In genomic region chr4:5839751-5840674, GRCh38 we compare ENCODE assay signal across 16 cellular contexts. TPM values are rescaled to one million over a fixed set of nuclear protein-coding genes. Genes with fewer than 3 reads are reported as not detected.
DNase-seq lines count a peak whose midpoint lies in the region; ATAC-seq and TF ChIP-seq lines count a peak whose summit lies in the region.
"Had no signal": no experiment of that assay in that cellular context is flagged by ENCODE, and none has a peak within 500 bp of the region (broad histone marks: within the 10 kb centered on the region; RNA-seq: fewer than 3 reads in every experiment).

No MANE protein-coding gene starts in this region.

- CTCF ChIA-PET in Calu3 (lab: Charles Lee): no interaction called here

- ATAC-seq in GM19467 (IDR thresholded peaks at IDR 0.05; ENCODE audit: unreplicated experiment) (no peak), T-helper 17 cell (no peak)

- H3K9me3 ChIP-seq in adipocyte (ENCODE audit: control insufficient read depth, low read length) (peaks cover 3% of the 10 kb centered on the region), left ventricle myocardium inferior (replicated peaks) (no peaks in the 10 kb centered on the region), T-helper 17 cell (ENCODE audit: control insufficient read depth, low read length, poor library complexity, severe bottlenecking) (no peaks in the 10 kb centered on the region)
- H3K9me3 ChIP-seq: esophagus squamous epithelium had no signal

- peak; percentile 43 for DNase-seq in AG08396 (ENCODE audit: low spot score)
- no peak for DNase-seq in adipocyte (ENCODE audit: low read depth)
- peak; percentile 77 for DNase-seq in left ventricle myocardium inferior
- DNase-seq in pulmonary artery endothelial cell (ENCODE audit: low read depth, low spot score): peak; percentile 15
- no peak for DNase-seq in activated naive CD4-positive, alpha-beta T cell treated with Interleukin-2 at 50 U/mL for 16 hours
- DNase-seq in T-helper 17 cell: no peak
- no peak for DNase-seq in Calu3
- DNase-seq: activated CD8-positive, alpha-beta memory T cell treated with anti-CD3 and anti-CD28 coated beads for 24 hours; activated naive CD4-positive, alpha-beta T cell treated with anti-CD3 and anti-CD28 coated beads for 36 hours; esophagus squamous epithelium; NCI-H345; RPMI8226; stimulated activated CD4-positive, alpha-beta T cell treated with anti-CD3 and anti-CD28 coated beads, Interleukin-15, amount 100 ng/mL, for 24 hours had no signal

- no peaks in the 10 kb centered on the region for H3K36me3 ChIP-seq in adipocyte (ENCODE audit: control insufficient read depth, insufficient read depth, low read length, severe bottlenecking)
- no peaks in the 10 kb centered on the region for H3K36me3 ChIP-seq in left ventricle myocardium inferior
- H3K36me3 ChIP-seq: esophagus squamous epithelium had no signal

- H3K4me3 Mint-ChIP-seq in T-helper 17 cell (no peak overlapping the region), Calu3 (ENCODE audit: low read depth, unreplicated experiment) (no peak overlapping the region)
- H3K4me3 Mint-ChIP-seq: activated naive CD4-positive, alpha-beta T cell treated with anti-CD3 and anti-CD28 coated beads for 36 hours; natural killer cell treated with Interleukin-12 subunit alpha and Interleukin-12 subunit beta and Interleukin-15 and Interleukin-18, amount 100 ng/mL, for 72 hours had no signal

- peak overlapping the region; percentile 46 for H3K9ac ChIP-seq in adipocyte (ENCODE audit: low read length)

- H3K9me3 Mint-ChIP-seq in Calu3 (ENCODE audit: low read depth, unreplicated experiment): peaks cover 9% of the 10 kb centered on the region
- H3K9me3 Mint-ChIP-seq: activated naive CD4-positive, alpha-beta T cell treated with anti-CD3 and anti-CD28 coated beads for 36 hours; natural killer cell treated with Interleukin-12 subunit alpha and Interleukin-12 subunit beta and Interleukin-15 and Interleukin-18, amount 100 ng/mL, for 72 hours had no signal

- TF ChIP-seq CTCF in left ventricle myocardium inferior (IDR thresholded peaks at IDR 0.05; ENCODE audit: borderline replicate concordance) (no peak), Calu3 (IDR thresholded peaks at IDR 0.05; ENCODE audit: unreplicated experiment) (no peak)

- no TSS peak for BruUV-seq in Calu3 (replicated peaks; lab: Mats Ljungman, UMichigan)

- peak overlapping the region; percentile 69 for H3K4me3 ChIP-seq in adipocyte (ENCODE audit: low read length)
- H3K4me3 ChIP-seq in left ventricle myocardium inferior: peak overlapping the region; percentile 38

- H3K27me3 Mint-ChIP-seq in T-helper 17 cell: peaks cover 38% of the 10 kb centered on the region
- H3K27me3 Mint-ChIP-seq in Calu3 (ENCODE audit: unreplicated experiment): no peaks in the 10 kb centered on the region

- H3K27ac ChIP-seq in left ventricle myocardium inferior (replicated peaks): peak overlapping the region; percentile 65
- H3K27ac ChIP-seq: HL-60 had no signal

- H3K36me3 Mint-ChIP-seq in T-helper 17 cell (ENCODE audit: low read depth) (peaks cover 5% of the 10 kb centered on the region), Calu3 (ENCODE audit: insufficient read depth, unreplicated experiment) (no peaks in the 10 kb centered on the region)
- H3K36me3 Mint-ChIP-seq: natural killer cell treated with Interleukin-12 subunit alpha and Interleukin-12 subunit beta and Interleukin-15 and Interleukin-18, amount 100 ng/mL, for 72 hours had no signal

- H3K27ac Mint-ChIP-seq in T-helper 17 cell (no peak overlapping the region), Calu3 (ENCODE audit: unreplicated experiment) (no peak overlapping the region)
- H3K27ac Mint-ChIP-seq: natural killer cell treated with Interleukin-12 subunit alpha and Interleukin-12 subunit beta and Interleukin-15 and Interleukin-18, amount 100 ng/mL, for 72 hours had no signal

- intact Hi-C loops in left ventricle myocardium inferior (cut with micrococcal nuclease): no loop called here
- intact Hi-C loops in Calu3 (cut with micrococcal nuclease; ENCODE audit: unreplicated experiment): no loop called here

- H3K4me1 ChIP-seq in adipocyte (ENCODE audit: control insufficient read depth, insufficient read depth, low read length) (peaks cover 9% of the 10 kb centered on the region), left ventricle myocardium inferior (peaks cover 33% of the 10 kb centered on the region)

- H3K27me3 ChIP-seq in adipocyte (replicated peaks; ENCODE audit: control insufficient read depth, insufficient read depth, low read length) (peaks cover 11% of the 10 kb centered on the region), left ventricle myocardium inferior (ENCODE audit: low read depth) (peaks cover 14% of the 10 kb centered on the region)
- H3K27me3 ChIP-seq: esophagus squamous epithelium had no signal

- H3K4me1 Mint-ChIP-seq in T-helper 17 cell (no peaks in the 10 kb centered on the region), Calu3 (ENCODE audit: low read depth, unreplicated experiment) (no peaks in the 10 kb centered on the region)

RNA-seq across cellular contexts. Expression of gene CRMP1, which starts 52.9 kb away (rescaled TPM):
- total RNA-seq in left ventricle myocardium inferior: 1.4 TPM
- total RNA-seq in pulmonary artery endothelial cell: under 0.01 and 0.04 TPM in 2 replicates
- total RNA-seq in T-helper 17 cell: not detected
- not detected in 2 replicates for total RNA-seq in Calu3 (2022)
- total RNA-seq: activated naive CD4-positive, alpha-beta T cell treated with anti-CD3 and anti-CD28 coated beads for 36 hours; natural killer cell treated with Interleukin-12 subunit alpha and Interleukin-12 subunit beta and Interleukin-15 and Interleukin-18, amount 100 ng/mL, for 72 hours had no signal

Comparison
In these comparisons a context has a peak if more than half of its experiments do, and no peak if none do; other contexts are left out.
1. DNase-seq: peak in AG08396 (single experiment), left ventricle myocardium inferior (single experiment) and pulmonary artery endothelial cell (single experiment); none in adipocyte (single experiment), activated naive CD4-positive, alpha-beta T cell treated with Interleukin-2 at 50 U/mL for 16 hours (single experiment), T-helper 17 cell (0 of 3) and Calu3 (single experiment).